Comparison of ENCODE assay signal across 22 cellular contexts in genomic region chr1:240607006-240607405, GRCh38. TPM values are rescaled to one million over a fixed set of nuclear protein-coding genes. Genes with fewer than 3 reads are reported as not detected.
"Had no signal": no experiment of that assay in that cellular context is flagged by ENCODE, and none has a peak within 500 bp of the region (broad histone marks: within the 10 kb centered on the region; RNA-seq: fewer than 3 reads in every experiment).

No MANE protein-coding gene starts in this region.

- DNase-seq: activated CD4-positive, alpha-beta memory T cell treated with anti-CD3 and anti-CD28 coated beads for 36 hours; activated CD4-positive, alpha-beta T cell treated with anti-CD3 and anti-CD28 coated beads, Interleukin-2, amount 10 ng/mL, durations not matched to agents 7 days and 5 days; activated CD4-positive, CD25-positive, alpha-beta regulatory T cell; activated CD8-positive, alpha-beta memory T cell treated with anti-CD3 and anti-CD28 coated beads for 24 hours; activated gamma-delta T cell; activated naive CD4-positive, alpha-beta T cell treated with anti-CD3 and anti-CD28 coated beads for 36 hours; activated T-cell treated with anti-CD3 and anti-CD28 coated beads, Interleukin-2, amount 50 U/mL, for 4 hours; amygdala; Karpas-422; NCI-H1105 treated with DMSO at 0.1 percent for 48 hours; NCI-H146; NCI-H187 treated with DMSO at 0.1 percent for 48 hours; NCI-H2081 treated with DMSO at 0.1 percent for 48 hours; NCI-H446 treated with DMSO at 0.1 percent for 48 hours; NCI-H524 treated with DMSO at 0.1 percent for 48 hours; NCI-H774; PC-9; SHP77 treated with DMSO at 0.1 percent for 48 hours; T-helper 2 cell; T1000 had no signal

- ATAC-seq: activated T-cell treated with anti-CD3 and anti-CD28 coated beads, Interleukin-2, amount 50 U/mL, for 4 hours had no signal

- H2AFZ ChIP-seq: PC-9 had no signal

- H3K4me3 ChIP-seq: PC-9 had no signal

- H3K4me2 ChIP-seq: PC-9 had no signal

- H3K27ac ChIP-seq: PC-9 had no signal

- FAIRE-seq: astrocyte, TTC549 had no signal

RNA-seq across cellular contexts. Expression of gene GREM2, which starts 4.9 kb away (rescaled TPM):
- total RNA-seq: activated T-cell treated with anti-CD3 and anti-CD28 coated beads, Interleukin-2, amount 50 U/mL, for 4 hours; PC-9 had no signal
